ENCODE assay signal across 1 cellular context in genomic region chr20:50112512-50113419, GRCh38.
TF ChIP-seq lines count a peak whose summit lies in the region.

TSS of gene UBE2V1 (minus strand) at chr20:50113150. CDS start at chr20:50113128, 22 bp downstream.

TF ChIP-seq in HepG2, 621 proteins besides CTCF, POLR2A, EP300 and RAD21 (continued from another document and continues in another):
- 0 out of 2 replicates have a peak, but pooled peaks have one; percentile 92 for TF ChIP-seq FOXO4 (CRISPR knock-in tag; conservative IDR thresholded peaks at IDR 0.05)
- no peak for TF ChIP-seq MBNL3 (CRISPR knock-in tag; conservative IDR thresholded peaks at IDR 0.05)
- TF ChIP-seq SIN3B (IDR thresholded peaks at IDR 0.05; ENCODE audit: low read length), result peak; percentile 53; the same call in 1 of the 2 replicates
- peak; percentile 11; the same call in 1 of the 2 replicates for TF ChIP-seq ZKSCAN1 (IDR thresholded peaks at IDR 0.05; ENCODE audit: low read length)
- no peak for TF ChIP-seq LCORL (IDR thresholded peaks at IDR 0.05)
- peak; percentile 51 for TF ChIP-seq LCORL (CRISPR knock-in tag; IDR thresholded peaks at IDR 0.05)
- TF ChIP-seq ZNF282 (IDR thresholded peaks at IDR 0.05; ENCODE audit: partially characterized antibody), result no peak
- TF ChIP-seq BRCA1 (CRISPR knock-in tag; IDR thresholded peaks at IDR 0.05), result no peak
- TF ChIP-seq HCFC1 (IDR thresholded peaks at IDR 0.05; ENCODE audit: low read depth, low read length), result peak; percentile 13; the same call in 1 of the 2 replicates
- peak; percentile 97 for TF ChIP-seq SALL2 (CRISPR knock-in tag; IDR thresholded peaks at IDR 0.05)
- TF ChIP-seq ZNF530 (CRISPR knock-in tag; IDR thresholded peaks at IDR 0.05; ENCODE audit: low read depth), result 0 out of 2 replicates have a peak, but pooled peaks have one; percentile 6
- TF ChIP-seq GFI1 (CRISPR knock-in tag; IDR thresholded peaks at IDR 0.05; ENCODE audit: borderline replicate concordance), result 0 out of 2 replicates have a peak, but pooled peaks have one; percentile 67
- no peak for TF ChIP-seq AGO1 (IDR thresholded peaks at IDR 0.05; ENCODE audit: low read depth, low read length, poor library complexity, severe bottlenecking)
- TF ChIP-seq ZSCAN12 (CRISPR knock-in tag; IDR thresholded peaks at IDR 0.05), result no peak
- peak; percentile 97 for TF ChIP-seq ZNF674 (CRISPR knock-in tag; IDR thresholded peaks at IDR 0.05; ENCODE audit: low read depth)
- TF ChIP-seq ELF3 (CRISPR knock-in tag; IDR thresholded peaks at IDR 0.05), result peak; percentile 72
- TF ChIP-seq CREB3 (CRISPR knock-in tag; IDR thresholded peaks at IDR 0.05), result peak; percentile 87
- TF ChIP-seq MED8 (CRISPR knock-in tag; IDR thresholded peaks at IDR 0.05; ENCODE audit: insufficient replicate concordance), result peak; percentile 79
- peak; percentile 87; the same call in 1 of the 2 replicates for TF ChIP-seq SP140L (CRISPR knock-in tag; IDR thresholded peaks at IDR 0.05; ENCODE audit: borderline replicate concordance)
- peak; percentile 68; the same call in 1 of the 2 replicates for TF ChIP-seq ZNF543 (CRISPR knock-in tag; IDR thresholded peaks at IDR 0.05)
- TF ChIP-seq ZNF431 (CRISPR knock-in tag; IDR thresholded peaks at IDR 0.05; ENCODE audit: borderline replicate concordance, low read depth), result peak; percentile 95
- TF ChIP-seq SP5 (CRISPR knock-in tag; IDR thresholded peaks at IDR 0.05; ENCODE audit: borderline replicate concordance, low read depth), result peak; percentile 45
- TF ChIP-seq THRA (CRISPR knock-in tag; IDR thresholded peaks at IDR 0.05; ENCODE audit: borderline replicate concordance), result peak; percentile 60; the same call in 1 of the 2 replicates
- TF ChIP-seq FOXK2 (IDR thresholded peaks at IDR 0.05), result no peak
- no peak for TF ChIP-seq KLF13 (CRISPR knock-in tag; IDR thresholded peaks at IDR 0.05)
- no peak for TF ChIP-seq CBX2 (IDR thresholded peaks at IDR 0.05; ENCODE audit: low read depth, low read length)
- no peak for TF ChIP-seq CBX2 (CRISPR knock-in tag; IDR thresholded peaks at IDR 0.05; ENCODE audit: low read depth)
- peak; percentile 19; the same call in 1 of the 2 replicates for TF ChIP-seq SP2 (CRISPR knock-in tag; IDR thresholded peaks at IDR 0.05)
- TF ChIP-seq MEF2D (CRISPR knock-in tag; IDR thresholded peaks at IDR 0.05), result peak; percentile 61; the same call in 1 of the 2 replicates
- peak; percentile 72; the same call in 1 of the 2 replicates for TF ChIP-seq SIX1 (CRISPR knock-in tag; IDR thresholded peaks at IDR 0.05; ENCODE audit: borderline replicate concordance)
- TF ChIP-seq HBP1 (CRISPR knock-in tag; IDR thresholded peaks at IDR 0.05; ENCODE audit: low read depth), result peak; percentile 73; the same call in 1 of the 2 replicates
- TF ChIP-seq TBX3 (IDR thresholded peaks at IDR 0.05; ENCODE audit: borderline replicate concordance), result no peak
- TF ChIP-seq ZNF577 (CRISPR knock-in tag; IDR thresholded peaks at IDR 0.05; ENCODE audit: borderline replicate concordance, low read depth), result peak; percentile 43; the same call in 1 of the 2 replicates
- peak; percentile 66 for TF ChIP-seq ZNF143 (CRISPR knock-in tag; IDR thresholded peaks at IDR 0.05)
- TF ChIP-seq SATB2 (CRISPR knock-in tag; IDR thresholded peaks at IDR 0.05), result peak; percentile 42; the same call in 1 of the 2 replicates
- TF ChIP-seq ZNF33B (CRISPR knock-in tag; IDR thresholded peaks at IDR 0.05), result no peak; the same call in 1 of the 2 replicates
- peak; percentile 92 for TF ChIP-seq GABPB1 (CRISPR knock-in tag; IDR thresholded peaks at IDR 0.05)
- TF ChIP-seq SNAPC4 (CRISPR knock-in tag; IDR thresholded peaks at IDR 0.05), result peak; percentile 37; the same call in 1 of the 2 replicates
- TF ChIP-seq DNMT3B (CRISPR knock-in tag; conservative IDR thresholded peaks at IDR 0.05), result peak; percentile 84; the same call in 1 of the 2 replicates
- TF ChIP-seq ZNF576 (CRISPR knock-in tag; IDR thresholded peaks at IDR 0.05), result no peak
- TF ChIP-seq ZNF839 (CRISPR knock-in tag; IDR thresholded peaks at IDR 0.05; ENCODE audit: borderline replicate concordance), result peak; percentile 78; the same call in 1 of the 2 replicates
- TF ChIP-seq IKZF4 (CRISPR knock-in tag; IDR thresholded peaks at IDR 0.05; ENCODE audit: borderline replicate concordance, low read depth, not compliant biosample characterization), result peak; percentile 89
- peak; percentile 89 for TF ChIP-seq THAP11 (CRISPR knock-in tag; IDR thresholded peaks at IDR 0.05)
- peak; percentile 55 for TF ChIP-seq RXRB (CRISPR knock-in tag; IDR thresholded peaks at IDR 0.05; ENCODE audit: borderline replicate concordance)
- TF ChIP-seq ZNF407 (CRISPR knock-in tag; IDR thresholded peaks at IDR 0.05; ENCODE audit: not compliant biosample characterization), result peak; percentile 58
- no peak for TF ChIP-seq ZNF562 (CRISPR knock-in tag; IDR thresholded peaks at IDR 0.05; ENCODE audit: borderline replicate concordance)
